In genomic region chr6:137218917-137219663, GRCh38 we compare ENCODE assay signal across 1 cellular context.
TF ChIP-seq lines count a peak whose summit lies in the region.

Gene IFNGR1 (minus strand): TSS chr6:137219385. CDS start chr6:137219327, 58 bp downstream.

TF ChIP-seq in HepG2, 621 proteins besides CTCF, POLR2A, EP300 and RAD21 (continued from another document and continues in another):
- TF ChIP-seq DPF2 (CRISPR knock-in tag; IDR thresholded peaks at IDR 0.05; ENCODE audit: borderline replicate concordance, low read depth) (no peak), E2F5 (CRISPR knock-in tag; conservative IDR thresholded peaks at IDR 0.05) (no peak), ZNF235 (CRISPR knock-in tag; IDR thresholded peaks at IDR 0.05; ENCODE audit: borderline replicate concordance) (peak; percentile 64; the same call in 1 of the 2 replicates), ZNF678 (CRISPR knock-in tag; IDR thresholded peaks at IDR 0.05) (no peak), ZNF780A (CRISPR knock-in tag; IDR thresholded peaks at IDR 0.05) (0 out of 2 replicates have a peak, but pooled peaks have one; percentile 73), ZBTB25 (CRISPR knock-in tag; IDR thresholded peaks at IDR 0.05) (peak; percentile 85), ZNF841 (CRISPR knock-in tag; IDR thresholded peaks at IDR 0.05; ENCODE audit: borderline replicate concordance) (no peak), SALL2 (CRISPR knock-in tag; IDR thresholded peaks at IDR 0.05) (peak; percentile 96), ZNF501 (CRISPR knock-in tag; IDR thresholded peaks at IDR 0.05) (peak; percentile 98), JUN (CRISPR knock-in tag; IDR thresholded peaks at IDR 0.05) (no peak), ZNF512B (CRISPR knock-in tag; IDR thresholded peaks at IDR 0.05; ENCODE audit: borderline replicate concordance) (no peak), ZNF7 (CRISPR knock-in tag; IDR thresholded peaks at IDR 0.05) (no peak), ZNF496 (CRISPR knock-in tag; IDR thresholded peaks at IDR 0.05; ENCODE audit: insufficient replicate concordance) (no peak), ZNF674 (CRISPR knock-in tag; IDR thresholded peaks at IDR 0.05; ENCODE audit: low read depth) (no peak), TOPORS (CRISPR knock-in tag; IDR thresholded peaks at IDR 0.05) (0 out of 2 replicates have a peak, but pooled peaks have one; percentile 26), GZF1 (CRISPR knock-in tag; IDR thresholded peaks at IDR 0.05) (peak; percentile 16; the same call in 1 of the 2 replicates), ZFP36 (IDR thresholded peaks at IDR 0.05; ENCODE audit: borderline replicate concordance, low read depth, low read length, partially characterized antibody) (no peak), BCL3 (CRISPR knock-in tag; IDR thresholded peaks at IDR 0.05) (peak; percentile 86; the same call in 1 of the 2 replicates), MIER2 (CRISPR knock-in tag; IDR thresholded peaks at IDR 0.05) (peak; percentile 57; the same call in 1 of the 2 replicates), ZBTB2 (CRISPR knock-in tag; IDR thresholded peaks at IDR 0.05; ENCODE audit: low read depth) (peak; percentile 70), IRF9 (CRISPR knock-in tag; IDR thresholded peaks at IDR 0.05; ENCODE audit: borderline replicate concordance) (peak; percentile 97), ZNF329 (CRISPR knock-in tag; IDR thresholded peaks at IDR 0.05; ENCODE audit: low read depth) (no peak), PAX8 (CRISPR knock-in tag; IDR thresholded peaks at IDR 0.05; ENCODE audit: borderline replicate concordance) (no peak), CREBL2 (CRISPR knock-in tag; IDR thresholded peaks at IDR 0.05; ENCODE audit: borderline replicate concordance) (peak; percentile 63; the same call in 1 of the 2 replicates), ZNF136 (CRISPR knock-in tag; IDR thresholded peaks at IDR 0.05; ENCODE audit: low read depth) (0 out of 2 replicates have a peak, but pooled peaks have one; percentile 63), ZMYM2 (CRISPR knock-in tag; IDR thresholded peaks at IDR 0.05) (peak; percentile 85; the same call in 1 of the 2 replicates), FUBP1 (CRISPR knock-in tag; IDR thresholded peaks at IDR 0.05; ENCODE audit: borderline replicate concordance) (0 out of 2 replicates have a peak, but pooled peaks have one; percentile 41), REL (CRISPR knock-in tag; conservative IDR thresholded peaks at IDR 0.05) (peak; percentile 68; the same call in 1 of the 2 replicates), XBP1 (CRISPR knock-in tag; IDR thresholded peaks at IDR 0.05) (no peak), ZNF20 (CRISPR knock-in tag; IDR thresholded peaks at IDR 0.05) (no peak), TARDBP (CRISPR knock-in tag; IDR thresholded peaks at IDR 0.05) (no peak), ZNF224 (CRISPR knock-in tag; IDR thresholded peaks at IDR 0.05) (peak; percentile 56), ARNTL (CRISPR knock-in tag; IDR thresholded peaks at IDR 0.05) (no peak; the same call in 1 of the 2 replicates), TSC22D2 (CRISPR knock-in tag; IDR thresholded peaks at IDR 0.05; ENCODE audit: borderline replicate concordance) (no peak; the same call in none of the 2 replicates), GLMP (CRISPR knock-in tag; IDR thresholded peaks at IDR 0.05; ENCODE audit: borderline replicate concordance) (no peak; the same call in 1 of the 2 replicates), TEAD3 (CRISPR knock-in tag; optimal IDR thresholded peaks at IDR 0.05; ENCODE audit: borderline replicate concordance) (peak; percentile 91), E2F2 (CRISPR knock-in tag; IDR thresholded peaks at IDR 0.05; ENCODE audit: borderline replicate concordance) (peak; percentile 76; the same call in 1 of the 2 replicates), ZNF33B (CRISPR knock-in tag; IDR thresholded peaks at IDR 0.05) (peak; percentile 85; the same call in 1 of the 2 replicates), ZNF563 (CRISPR knock-in tag; IDR thresholded peaks at IDR 0.05) (peak; percentile 93), ZNF746 (CRISPR knock-in tag; IDR thresholded peaks at IDR 0.05) (no peak; the same call in 1 of the 2 replicates), ZNF207 (IDR thresholded peaks at IDR 0.05; ENCODE audit: borderline replicate concordance) (no peak), ETV6 (CRISPR knock-in tag; conservative IDR thresholded peaks at IDR 0.05) (0 out of 2 replicates have a peak, but pooled peaks have one; percentile 36), ARID2 (CRISPR knock-in tag; IDR thresholded peaks at IDR 0.05; ENCODE audit: borderline replicate concordance) (0 out of 2 replicates have a peak, but pooled peaks have one; percentile 13), ZC3H4 (CRISPR knock-in tag; IDR thresholded peaks at IDR 0.05; ENCODE audit: borderline replicate concordance) (no peak), TFDP1 (CRISPR knock-in tag; IDR thresholded peaks at IDR 0.05; ENCODE audit: borderline replicate concordance) (peak; percentile 58; the same call in 1 of the 2 replicates), ESRRA (CRISPR knock-in tag; IDR thresholded peaks at IDR 0.05; ENCODE audit: low read depth) (peak; percentile 70; the same call in 1 of the 2 replicates), ZNF709 (CRISPR knock-in tag; IDR thresholded peaks at IDR 0.05) (peak; percentile 80), STAG1 (CRISPR knock-in tag; IDR thresholded peaks at IDR 0.05) (no peak), ZNF770 (CRISPR knock-in tag; IDR thresholded peaks at IDR 0.05) (no peak), CBFB (CRISPR knock-in tag; IDR thresholded peaks at IDR 0.05) (peak; percentile 92)
